ENCODE assay signal across 7 cellular contexts in the genomic region with DNA sequence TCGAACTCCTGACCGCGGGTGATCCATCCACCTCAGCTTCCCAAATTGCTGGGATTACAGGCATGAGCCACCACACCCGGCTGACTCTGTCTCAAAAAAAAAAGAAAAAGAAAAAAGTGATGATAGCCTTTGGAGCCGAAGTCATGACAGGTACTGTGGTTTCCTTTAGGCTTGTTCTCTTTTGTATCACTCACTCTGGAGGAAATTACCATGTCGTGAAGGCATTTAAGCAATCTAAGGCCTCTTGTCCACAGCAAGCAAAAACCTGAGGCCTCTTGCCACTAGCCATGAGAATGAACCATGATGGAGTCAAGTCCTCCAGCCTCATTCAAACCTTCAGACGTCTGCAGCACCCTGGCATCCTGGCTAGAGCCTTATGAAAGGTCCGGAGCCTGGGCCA.
"Had no signal": no experiment of that assay in that cellular context is flagged by ENCODE, and none has a peak within 500 bp of the region (broad histone marks: within the 10 kb centered on the region; RNA-seq: fewer than 3 reads in every experiment).

No MANE protein-coding gene starts in this region.

- H3K4me3 ChIP-seq: GM23338 had no signal

- H3K9me3 Mint-ChIP-seq: GM23338, H9 had no signal

- ATAC-seq: GM23338 had no signal

- H3K4me1 Mint-ChIP-seq: GM23338, H9 had no signal

- FAIRE-seq: H1, H54, HTR-8/SVneo had no signal

- H3K4me3 Mint-ChIP-seq: GM23338, H9 had no signal

- H3K27ac Mint-ChIP-seq: GM23338, H9 had no signal

- DNase-seq: H9, HCEC 1CT, IMR-90 had no signal
